In the genomic region with DNA sequence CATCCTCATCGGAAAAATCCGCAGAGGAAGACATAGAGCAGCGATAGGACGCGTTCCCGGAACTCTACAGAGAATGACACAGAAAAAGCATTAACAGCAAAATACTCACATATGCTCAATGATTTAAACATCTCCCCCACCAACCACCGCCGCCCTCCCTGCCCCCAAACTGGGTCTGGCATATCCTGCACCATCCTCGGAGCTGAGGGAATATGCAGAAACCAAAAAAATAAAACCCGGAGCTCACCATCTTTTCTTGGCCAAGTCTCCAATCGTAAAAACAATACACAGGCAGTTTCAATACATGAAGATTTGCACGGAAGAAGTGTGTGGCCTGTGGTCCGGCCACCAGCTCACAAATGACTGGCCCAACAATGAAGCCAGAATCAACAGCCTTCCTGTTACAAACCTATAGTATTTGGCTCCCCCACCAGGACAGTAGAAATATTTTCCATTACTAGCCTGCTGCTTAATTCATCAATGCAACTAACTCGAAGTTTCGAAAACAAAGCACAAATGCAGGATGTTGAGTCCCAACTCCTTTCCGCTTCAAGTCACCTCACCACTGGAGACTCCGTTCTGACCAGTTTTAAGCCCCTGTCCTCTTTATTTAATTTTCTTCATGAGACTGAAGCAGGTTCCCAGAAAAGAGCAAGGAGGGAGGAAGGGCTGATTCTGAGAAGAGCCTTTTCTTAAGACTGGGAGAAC, we compare ENCODE assay signal across 8 cellular contexts.
DNase-seq lines count a peak whose midpoint lies in the region; ATAC-seq lines count a peak whose summit lies in the region.

No MANE protein-coding gene starts in this region.

- ATAC-seq in GM19025 (IDR thresholded peaks at IDR 0.05; ENCODE audit: low read depth, unreplicated experiment) (peak; percentile 90), HG03103 (IDR thresholded peaks at IDR 0.05; ENCODE audit: low read depth, unreplicated experiment) (peak; percentile 96)

- no peak overlapping the region for H2BK120ac ChIP-seq in neuronal stem cell (ENCODE audit: low read depth, low read length)

- H3K4ac ChIP-seq in neuronal stem cell (ENCODE audit: low read length), result no peak overlapping the region

- no peak overlapping the region for H4K91ac ChIP-seq in neuronal stem cell (ENCODE audit: low read depth, low read length, poor library complexity)

- H3K23ac ChIP-seq in neuronal stem cell (ENCODE audit: low read depth, low read length, poor library complexity), result no peak overlapping the region

- H3K4me1 Mint-ChIP-seq in activated naive CD4-positive, alpha-beta T cell treated with anti-CD3 and anti-CD28 coated beads, Interleukin-2, amount 50 U/mL, for 24 hours, result peaks cover 19% of the 10 kb centered on the region

- no peaks in the 10 kb centered on the region for H3K9me3 ChIP-seq in neuronal stem cell (replicated peaks in 1 of 2; ENCODE audit: control insufficient read depth in 2 of 2, insufficient read depth in 1 of 2, low read depth in 1 of 2, low read length in 2 of 2)

- no peaks in the 10 kb centered on the region for H3K79me1 ChIP-seq in neuronal stem cell (ENCODE audit: low read depth, low read length)

- H2BK5ac ChIP-seq in neuronal stem cell (ENCODE audit: low read length), result no peak overlapping the region

- no peaks in the 10 kb centered on the region for H3K36me3 ChIP-seq in neuronal stem cell (replicated peaks in 1 of 2; ENCODE audit: control insufficient read depth in 2 of 2, insufficient read depth in 2 of 2, low read length in 2 of 2)

- H2AFZ ChIP-seq in neuronal stem cell (ENCODE audit: low read length), result peak overlapping the region; percentile 89

- H4K8ac ChIP-seq in neuronal stem cell (ENCODE audit: low read depth, low read length), result no peak overlapping the region

- no peak overlapping the region for H2BK12ac ChIP-seq in neuronal stem cell (ENCODE audit: low read length)

- no peak overlapping the region for H2AK5ac ChIP-seq in neuronal stem cell (ENCODE audit: low read depth, low read length)

- peaks cover 17 to 19% of the 10 kb centered on the region in 2 donors for H3K4me1 ChIP-seq in neuronal stem cell (ENCODE audit: control insufficient read depth in 2 of 2, insufficient read depth in 1 of 2, low read depth in 1 of 2, low read length in 2 of 2)

- peak overlapping the region; percentile 58 to 83 for H3K4me3 ChIP-seq in neuronal stem cell (ENCODE audit: low read length in 2 of 2)

- peak overlapping the region; percentile 1 for H3K18ac ChIP-seq in neuronal stem cell (ENCODE audit: low read length)

- no peak overlapping the region for H3K14ac ChIP-seq in neuronal stem cell (ENCODE audit: low read length)

- peak overlapping the region; percentile 53 for H3K27ac ChIP-seq in neuronal stem cell (replicated peaks; ENCODE audit: low read length)

- H3K4me3 Mint-ChIP-seq in activated naive CD4-positive, alpha-beta T cell treated with anti-CD3 and anti-CD28 coated beads, Interleukin-2, amount 50 U/mL, for 24 hours, result peak overlapping the region; percentile 82

- H3K9me3 Mint-ChIP-seq in activated naive CD4-positive, alpha-beta T cell treated with anti-CD3 and anti-CD28 coated beads, Interleukin-2, amount 50 U/mL, for 24 hours, result no peaks in the 10 kb centered on the region

- no peak overlapping the region for H3K27ac Mint-ChIP-seq in activated naive CD4-positive, alpha-beta T cell treated with anti-CD3 and anti-CD28 coated beads, Interleukin-2, amount 50 U/mL, for 24 hours

- H2BK15ac ChIP-seq in neuronal stem cell (ENCODE audit: low read length), result no peak overlapping the region

- WGBS in neuronal stem cell (ENCODE audit: extremely low coverage in 2 of 2, insufficient read length in 2 of 2, insufficient replicate concordance in 1 of 2), 2 donors, result no CpG with 5 or more reads among the region's 17 CpGs

- DNase-seq in DMS 273 (lab: John Stamatoyannopoulos, UW; ENCODE audit: unreplicated experiment) (peak; percentile 75), NCI-H526 (lab: John Stamatoyannopoulos, UW) (peak; percentile 29 to 74), glomerular visceral epithelial cell (ENCODE audit: extremely low spot score) (peak; percentile 84), neuronal stem cell (ENCODE audit: low spot score) (peak; percentile 66)
- no peak for DNase-seq in effector CD8-positive, alpha-beta T cell (lab: John Stamatoyannopoulos, UW)

- no peaks in the 10 kb centered on the region for H3K27me3 ChIP-seq in neuronal stem cell (ENCODE audit: control insufficient read depth in 3 of 3, insufficient read depth in 3 of 3, low read depth in 1 of 3, low read length in 3 of 3)

- H3K4me2 ChIP-seq in neuronal stem cell (ENCODE audit: insufficient read depth, low read length, poor library complexity, severe bottlenecking), result peak overlapping the region; percentile 69

- no peak overlapping the region for H3K9ac ChIP-seq in neuronal stem cell (ENCODE audit: low read depth, low read length, poor library complexity)

- H3K36me3 Mint-ChIP-seq in activated naive CD4-positive, alpha-beta T cell treated with anti-CD3 and anti-CD28 coated beads, Interleukin-2, amount 50 U/mL, for 24 hours, result peaks cover 3% of the 10 kb centered on the region

- H3K27me3 Mint-ChIP-seq in activated naive CD4-positive, alpha-beta T cell treated with anti-CD3 and anti-CD28 coated beads, Interleukin-2, amount 50 U/mL, for 24 hours, result peaks cover 46% of the 10 kb centered on the region
